Comparison of ENCODE assay signal across 10 cellular contexts in the genomic region with DNA sequence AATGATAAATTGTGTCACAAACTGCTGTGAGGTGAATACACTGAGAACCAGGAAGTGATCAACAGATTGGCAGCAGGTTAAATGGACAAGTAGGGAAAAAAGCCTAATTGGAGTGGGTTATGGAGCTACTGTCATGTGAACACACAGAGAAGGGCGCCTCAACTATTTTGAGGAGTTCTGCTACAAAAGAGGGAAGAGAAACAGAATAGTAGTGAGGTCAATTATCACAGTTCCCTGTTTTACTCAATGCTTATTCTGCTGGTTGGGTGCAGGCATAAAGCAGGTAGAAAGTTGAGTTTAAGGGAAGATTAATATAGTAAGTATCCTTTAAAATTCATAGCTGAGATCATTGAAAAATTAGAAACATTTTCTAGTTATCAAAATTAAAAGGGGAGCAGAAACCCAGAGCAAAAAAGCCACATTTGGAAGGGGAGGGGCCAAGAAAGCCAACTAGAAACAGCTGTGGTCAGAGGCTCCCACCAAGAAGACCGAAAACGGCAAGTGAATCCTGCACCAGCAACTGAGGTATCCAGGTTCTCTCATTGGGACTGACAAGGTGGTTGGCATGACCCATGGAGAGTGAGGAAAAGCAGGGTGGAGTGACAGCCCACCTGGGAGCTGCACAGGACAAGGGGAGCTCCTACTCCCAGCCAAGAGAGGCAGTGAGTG.
DNase-seq lines count a peak whose midpoint lies in the region; ATAC-seq, FAIRE-seq and TF ChIP-seq lines count a peak whose summit lies in the region.
"Had no signal": no experiment of that assay in that cellular context is flagged by ENCODE, and none has a peak within 500 bp of the region (broad histone marks: within the 10 kb centered on the region; RNA-seq: fewer than 3 reads in every experiment).

No MANE protein-coding gene starts in this region.

- ATAC-seq in GM18873 (IDR thresholded peaks at IDR 0.05; ENCODE audit: low FRiP score, unreplicated experiment) (peak; percentile 56), GM21825 (IDR thresholded peaks at IDR 0.05; ENCODE audit: unreplicated experiment) (peak; percentile 72), HG03469 (IDR thresholded peaks at IDR 0.05; ENCODE audit: unreplicated experiment) (peak; percentile 82), mucosa of descending colon (peak; percentile 21), right cardiac atrium (no peak)

- TF ChIP-seq CTCF in mucosa of descending colon (IDR thresholded peaks at IDR 0.05) = no peak
- no peak for TF ChIP-seq CTCF in D721Med (IDR thresholded peaks at IDR 0.05; ENCODE audit: insufficient read depth, missing control alignments)

- H3K27ac ChIP-seq in right cardiac atrium (ENCODE audit: low read length) = no peak overlapping the region
- H3K27ac ChIP-seq: heart left ventricle, Peyer's patch had no signal

- no peak overlapping the region for H3K4me3 ChIP-seq in mucosa of descending colon
- H3K4me3 ChIP-seq in right cardiac atrium (ENCODE audit: low read length) = no peak overlapping the region
- H3K4me3 ChIP-seq: heart left ventricle, Peyer's patch had no signal

- DNase-seq in mucosa of descending colon (no peak), HuH-7 (ENCODE audit: low spot score) (no peak), right cardiac atrium (no peak), D721Med (ENCODE audit: insufficient read length, low spot score) (no peak), NCI-H82 treated with DMSO at 0.1 percent for 48 hours (lab: John Stamatoyannopoulos, UW; ENCODE audit: unreplicated experiment) (no peak)
- DNase-seq: heart left ventricle, Peyer's patch had no signal

- intact Hi-C loops in mucosa of descending colon (cut with DNase I, micrococcal nuclease) = loop anchor here in 1 of 2 donors (5.0 kb wide), 1 partner anchor 344 kb away; no protein-coding TSS in a partner anchor
- intact Hi-C loops in right cardiac atrium (cut with DNase I) = loop anchor here in 1 of 4 donors (5.0 kb wide), 1 partner anchor 1244 kb away; no protein-coding TSS in a partner anchor

- H3K4me1 ChIP-seq in mucosa of descending colon (ENCODE audit: low read depth) (no peaks in the 10 kb centered on the region), right cardiac atrium (ENCODE audit: control insufficient read depth, insufficient read depth, low read length) (no peaks in the 10 kb centered on the region)

- no peaks in the 10 kb centered on the region for H3K36me3 ChIP-seq in mucosa of descending colon (ENCODE audit: low read depth)
- H3K36me3 ChIP-seq: heart left ventricle, Peyer's patch had no signal

- 79% methylated on average over 3 of the region's 3 CpGs for WGBS in right cardiac atrium

- H3K27me3 ChIP-seq in right cardiac atrium (ENCODE audit: control insufficient read depth, insufficient read depth) = no peaks in the 10 kb centered on the region
- H3K27me3 ChIP-seq: heart left ventricle, Peyer's patch had no signal

- H3K9me3 ChIP-seq in mucosa of descending colon = no peaks in the 10 kb centered on the region
- no peaks in the 10 kb centered on the region for H3K9me3 ChIP-seq in right cardiac atrium (ENCODE audit: control insufficient read depth, low read length)
- H3K9me3 ChIP-seq: Peyer's patch had no signal

- FAIRE-seq in D721Med (lab: Jason Lieb, UNC) = no peak

Comparison
In these comparisons a context has a peak if more than half of its experiments do, and no peak if none do; other contexts are left out.
1. ATAC-seq: peak in GM18873 (single experiment), GM21825 (single experiment), HG03469 (single experiment) and mucosa of descending colon (single experiment); none in right cardiac atrium (0 of 2).